Comparison of ENCODE assay signal across 26 cellular contexts in genomic region chr1:64489707-64490106, GRCh38. TPM values are rescaled to one million over a fixed set of nuclear protein-coding genes. Genes with fewer than 3 reads are reported as not detected.
DNase-seq lines count a peak whose midpoint lies in the region; ATAC-seq, FAIRE-seq and TF ChIP-seq lines count a peak whose summit lies in the region.
"Had no signal": no experiment of that assay in that cellular context is flagged by ENCODE, and none has a peak within 500 bp of the region (broad histone marks: within the 10 kb centered on the region; RNA-seq: fewer than 3 reads in every experiment).

No MANE protein-coding gene starts in this region.

- no peak for DNase-seq in activated naive CD8-positive, alpha-beta T cell treated with anti-CD3 and anti-CD28 coated beads for 36 hours
- DNase-seq in activated naive CD8-positive, alpha-beta T cell treated with anti-CD3 and anti-CD28 coated beads, Interleukin-2, amount 50 U/mL, for 24 hours, result no peak
- DNase-seq in caudate nucleus (lab: John Stamatoyannopoulos, UW) (no peak), upper lobe of right lung (no peak), pancreas (no peak), NCI-H187 (lab: John Stamatoyannopoulos, UW) (no peak)
- DNase-seq in activated T-helper 1 cell treated with anti-CD3 and anti-CD28 coated beads, Interleukin-12 subunit alpha, Interleukin-12 subunit beta, Interleukin-2, Interleukin-4 antibody, amounts not matched to agents 30 ng/mL and 10 ng/mL and 1 ng/mL, durations not matched to agents 14 hours and 24 hours and 36 hours (ENCODE audit: low spot score), result no peak
- DNase-seq: 8988T; AML-193; Calu3; CD8-positive, alpha-beta memory T cell; DMS153; GOT3; KBM-7; NCI-H1092 treated with DMSO at 0.1 percent for 48 hours; NCI-H1694; NCI-H2081 treated with DMSO at 0.1 percent for 48 hours; NCI-H2171 treated with DMSO at 0.1 percent for 48 hours; NCI-H524 treated with DMSO at 0.1 percent for 48 hours; NCI-H82; Peyer's patch had no signal

- peaks cover 26% of the 10 kb centered on the region for H3K4me1 Mint-ChIP-seq in activated naive CD8-positive, alpha-beta T cell treated with anti-CD3 and anti-CD28 coated beads for 36 hours
- H3K4me1 Mint-ChIP-seq in activated naive CD8-positive, alpha-beta T cell treated with anti-CD3 and anti-CD28 coated beads, Interleukin-2, amount 50 U/mL, for 24 hours, result peaks cover 8% of the 10 kb centered on the region
- peaks cover 54% of the 10 kb centered on the region for H3K4me1 Mint-ChIP-seq in nephron
- H3K4me1 Mint-ChIP-seq in activated T-helper 1 cell treated with anti-CD3 and anti-CD28 coated beads, Interleukin-12 subunit alpha, Interleukin-12 subunit beta, Interleukin-2, Interleukin-4 antibody, amounts not matched to agents 30 ng/mL and 10 ng/mL and 1 ng/mL, durations not matched to agents 14 hours and 24 hours and 36 hours (ENCODE audit: low read depth), result no peaks in the 10 kb centered on the region
- H3K4me1 Mint-ChIP-seq: CD8-positive, alpha-beta memory T cell had no signal

- H3K9me3 Mint-ChIP-seq in activated naive CD8-positive, alpha-beta T cell treated with anti-CD3 and anti-CD28 coated beads for 36 hours, result no peaks in the 10 kb centered on the region
- no peaks in the 10 kb centered on the region for H3K9me3 Mint-ChIP-seq in activated naive CD8-positive, alpha-beta T cell treated with anti-CD3 and anti-CD28 coated beads, Interleukin-2, amount 50 U/mL, for 24 hours
- no peaks in the 10 kb centered on the region for H3K9me3 Mint-ChIP-seq in nephron
- no peaks in the 10 kb centered on the region for H3K9me3 Mint-ChIP-seq in activated T-helper 1 cell treated with anti-CD3 and anti-CD28 coated beads, Interleukin-12 subunit alpha, Interleukin-12 subunit beta, Interleukin-2, Interleukin-4 antibody, amounts not matched to agents 30 ng/mL and 10 ng/mL and 1 ng/mL, durations not matched to agents 14 hours and 24 hours and 36 hours
- H3K9me3 Mint-ChIP-seq: CD8-positive, alpha-beta memory T cell had no signal

- H3K36me3 Mint-ChIP-seq in activated naive CD8-positive, alpha-beta T cell treated with anti-CD3 and anti-CD28 coated beads for 36 hours, result no peaks in the 10 kb centered on the region
- no peaks in the 10 kb centered on the region for H3K36me3 Mint-ChIP-seq in activated naive CD8-positive, alpha-beta T cell treated with anti-CD3 and anti-CD28 coated beads, Interleukin-2, amount 50 U/mL, for 24 hours (ENCODE audit: low read depth)
- peaks cover 10% of the 10 kb centered on the region for H3K36me3 Mint-ChIP-seq in nephron (ENCODE audit: low read depth)
- H3K36me3 Mint-ChIP-seq in activated T-helper 1 cell treated with anti-CD3 and anti-CD28 coated beads, Interleukin-12 subunit alpha, Interleukin-12 subunit beta, Interleukin-2, Interleukin-4 antibody, amounts not matched to agents 30 ng/mL and 10 ng/mL and 1 ng/mL, durations not matched to agents 14 hours and 24 hours and 36 hours (ENCODE audit: low read depth), result no peaks in the 10 kb centered on the region
- H3K36me3 Mint-ChIP-seq: CD8-positive, alpha-beta memory T cell had no signal

- no peak for FAIRE-seq in pancreas (lab: Jason Lieb, UNC)
- FAIRE-seq: G401.6, GM12892 had no signal

- H3K27ac ChIP-seq in caudate nucleus (ENCODE audit: low read depth, low read length) (peak overlapping the region; percentile 8), upper lobe of right lung (no peak overlapping the region), pancreas (no peak overlapping the region)
- H3K27ac ChIP-seq: C4-2B, Peyer's patch had no signal

- H3K27ac Mint-ChIP-seq in activated naive CD8-positive, alpha-beta T cell treated with anti-CD3 and anti-CD28 coated beads for 36 hours, result peak overlapping the region; percentile 81
- no peak overlapping the region for H3K27ac Mint-ChIP-seq in activated naive CD8-positive, alpha-beta T cell treated with anti-CD3 and anti-CD28 coated beads, Interleukin-2, amount 50 U/mL, for 24 hours
- peak overlapping the region; percentile 16 to 80 (median 76) for H3K27ac Mint-ChIP-seq in nephron
- H3K27ac Mint-ChIP-seq in activated T-helper 1 cell treated with anti-CD3 and anti-CD28 coated beads, Interleukin-12 subunit alpha, Interleukin-12 subunit beta, Interleukin-2, Interleukin-4 antibody, amounts not matched to agents 30 ng/mL and 10 ng/mL and 1 ng/mL, durations not matched to agents 14 hours and 24 hours and 36 hours, result no peak overlapping the region
- H3K27ac Mint-ChIP-seq: CD8-positive, alpha-beta memory T cell had no signal

- ATAC-seq in activated naive CD8-positive, alpha-beta T cell treated with anti-CD3 and anti-CD28 coated beads, Interleukin-2, amount 50 U/mL, for 24 hours, result no peak
- ATAC-seq in upper lobe of right lung, result no peak
- no peak for ATAC-seq in pancreas

- H3K4me3 ChIP-seq in upper lobe of right lung, result no peak overlapping the region
- no peak overlapping the region for H3K4me3 ChIP-seq in pancreas
- H3K4me3 ChIP-seq: Peyer's patch had no signal

- intact Hi-C loops in upper lobe of right lung (cut with DNase I), result no loop called here
- intact Hi-C loops in pancreas (cut with DNase I), result no loop called here
- intact Hi-C loops in activated T-helper 1 cell treated with anti-CD3 and anti-CD28 coated beads, Interleukin-12 subunit alpha, Interleukin-12 subunit beta, Interleukin-2, Interleukin-4 antibody, amounts not matched to agents 30 ng/mL and 10 ng/mL and 1 ng/mL, durations not matched to agents 14 hours and 24 hours and 36 hours (cut with micrococcal nuclease), result no loop called here

- H3K27me3 ChIP-seq in upper lobe of right lung, result no peaks in the 10 kb centered on the region
- H3K27me3 ChIP-seq in pancreas, result no peaks in the 10 kb centered on the region
- H3K27me3 ChIP-seq: Peyer's patch had no signal

- H3K27me3 Mint-ChIP-seq in activated naive CD8-positive, alpha-beta T cell treated with anti-CD3 and anti-CD28 coated beads for 36 hours, result no peaks in the 10 kb centered on the region
- H3K27me3 Mint-ChIP-seq in activated naive CD8-positive, alpha-beta T cell treated with anti-CD3 and anti-CD28 coated beads, Interleukin-2, amount 50 U/mL, for 24 hours, result no peaks in the 10 kb centered on the region
- peaks cover 4% of the 10 kb centered on the region for H3K27me3 Mint-ChIP-seq in nephron (ENCODE audit: low read depth)
- peaks cover 14% of the 10 kb centered on the region for H3K27me3 Mint-ChIP-seq in activated T-helper 1 cell treated with anti-CD3 and anti-CD28 coated beads, Interleukin-12 subunit alpha, Interleukin-12 subunit beta, Interleukin-2, Interleukin-4 antibody, amounts not matched to agents 30 ng/mL and 10 ng/mL and 1 ng/mL, durations not matched to agents 14 hours and 24 hours and 36 hours (ENCODE audit: insufficient read depth)

- H3K4me3 Mint-ChIP-seq in activated naive CD8-positive, alpha-beta T cell treated with anti-CD3 and anti-CD28 coated beads for 36 hours, result no peak overlapping the region
- H3K4me3 Mint-ChIP-seq in activated naive CD8-positive, alpha-beta T cell treated with anti-CD3 and anti-CD28 coated beads, Interleukin-2, amount 50 U/mL, for 24 hours, result no peak overlapping the region
- no peak overlapping the region for H3K4me3 Mint-ChIP-seq in nephron
- no peak overlapping the region for H3K4me3 Mint-ChIP-seq in activated T-helper 1 cell treated with anti-CD3 and anti-CD28 coated beads, Interleukin-12 subunit alpha, Interleukin-12 subunit beta, Interleukin-2, Interleukin-4 antibody, amounts not matched to agents 30 ng/mL and 10 ng/mL and 1 ng/mL, durations not matched to agents 14 hours and 24 hours and 36 hours
- H3K4me3 Mint-ChIP-seq: CD8-positive, alpha-beta memory T cell had no signal

- TF ChIP-seq CTCF in nephron (IDR thresholded peaks at IDR 0.05; ENCODE audit: unreplicated experiment in 3 of 3) (no peak), upper lobe of right lung (IDR thresholded peaks at IDR 0.05) (no peak), pancreas (IDR thresholded peaks at IDR 0.05) (no peak)

- H3K9me3 ChIP-seq in upper lobe of right lung (no peaks in the 10 kb centered on the region), pancreas (no peaks in the 10 kb centered on the region)
- H3K9me3 ChIP-seq: Peyer's patch had no signal

- H3K4me1 ChIP-seq in upper lobe of right lung, result peaks cover 1% of the 10 kb centered on the region
- H3K4me1 ChIP-seq in pancreas, result peaks cover 0 to 3% (median 0%) of the 10 kb centered on the region in 3 donors

- H3K36me3 ChIP-seq in upper lobe of right lung, result no peaks in the 10 kb centered on the region
- no peaks in the 10 kb centered on the region for H3K36me3 ChIP-seq in pancreas
- H3K36me3 ChIP-seq: Peyer's patch had no signal

RNA-seq across cellular contexts. Expression of gene CACHD1, which starts 19.8 kb away (rescaled TPM):
- 1 to 10 TPM; 3.3 to 3.4 TPM for total RNA-seq in activated naive CD8-positive, alpha-beta T cell treated with anti-CD3 and anti-CD28 coated beads for 36 hours
- total RNA-seq in upper lobe of right lung (31.8 TPM), pancreas (1 to 10 TPM; 4.0 to 7.1 (median 5.5) TPM)
- 1 to 10 TPM; 2.9 to 3.0 TPM for polyA plus RNA-seq in pancreas
- 0.10 and 0.13 TPM in 2 replicates for total RNA-seq in activated T-helper 1 cell treated with anti-CD3 and anti-CD28 coated beads, Interleukin-12 subunit alpha, Interleukin-12 subunit beta, Interleukin-2, Interleukin-4 antibody, amounts not matched to agents 30 ng/mL and 10 ng/mL and 1 ng/mL, durations not matched to agents 14 hours and 24 hours and 36 hours
- total RNA-seq: OCI-LY7 had no signal
- polyA plus RNA-seq: CD8-positive, alpha-beta memory T cell had no signal

Comparison
In these comparisons a context has a peak if more than half of its experiments do, and no peak if none do; other contexts are left out.
1. H3K27ac Mint-ChIP-seq: peak in activated naive CD8-positive, alpha-beta T cell treated with anti-CD3 and anti-CD28 coated beads for 36 hours (single experiment) and nephron (3 of 3); none in activated naive CD8-positive, alpha-beta T cell treated with anti-CD3 and anti-CD28 coated beads, Interleukin-2, amount 50 U/mL, for 24 hours (single experiment) and activated T-helper 1 cell treated with anti-CD3 and anti-CD28 coated beads, Interleukin-12 subunit alpha, Interleukin-12 subunit beta, Interleukin-2, Interleukin-4 antibody, amounts not matched to agents 30 ng/mL and 10 ng/mL and 1 ng/mL, durations not matched to agents 14 hours and 24 hours and 36 hours (single experiment).